8 cellular contexts compared by ENCODE assay signal in genomic region chr19:48752511-48753365, GRCh38. TPM values are rescaled to one million over a fixed set of nuclear protein-coding genes. Genes with fewer than 3 reads are reported as not detected.
DNase-seq lines count a peak whose midpoint lies in the region; ATAC-seq and TF ChIP-seq lines count a peak whose summit lies in the region.

Gene FUT1, minus strand, starts transcription at chr19:48752641. Its CDS starts 1,360 bp downstream, at chr19:48751281.

- H3K4me3 ChIP-seq in neuronal stem cell (ENCODE audit: low read length in 2 of 2): peak within 1 kb of the TSS; percentile 15 to 90

- peaks cover 26% of the 10 kb centered on the region for H3K27me3 Mint-ChIP-seq in activated T-helper 2 cell treated with anti-CD3 and anti-CD28 coated beads, Interferon-gamma antibody, Interleukin-2, Interleukin-4, amounts not matched to agents 10 μg/mL and 5 μg/mL and 100 μg/mL, durations not matched to agents 14 hours and 24 hours and 36 hours (ENCODE audit: low read depth)

- DNase-seq in NCI-H82 (lab: John Stamatoyannopoulos, UW): peak; percentile 70
- no peak for DNase-seq in NCI-H82 treated with DMSO at 0.1 percent for 48 hours (lab: John Stamatoyannopoulos, UW; ENCODE audit: unreplicated experiment)
- peak; percentile 82 for DNase-seq in NCI-H226
- DNase-seq in activated T-helper 2 cell treated with anti-CD3 and anti-CD28 coated beads, Interferon-gamma antibody, Interleukin-2, Interleukin-4, amounts not matched to agents 10 μg/mL and 5 μg/mL and 100 μg/mL, durations not matched to agents 14 hours and 24 hours and 36 hours (ENCODE audit: low spot score): no peak
- DNase-seq in foreskin keratinocyte: peak; percentile 90 to 96
- DNase-seq in neuronal stem cell (ENCODE audit: low spot score): no peak

- H3K14ac ChIP-seq in neuronal stem cell (ENCODE audit: low read length): peak within 1 kb of the TSS; percentile 90

- H2AK5ac ChIP-seq in neuronal stem cell (ENCODE audit: low read depth, low read length): peak within 1 kb of the TSS; percentile 74

- H2BK120ac ChIP-seq in neuronal stem cell (ENCODE audit: low read depth, low read length): no peak within 1 kb of the TSS

- peak within 1 kb of the TSS; percentile 90 for H3K23ac ChIP-seq in neuronal stem cell (ENCODE audit: low read depth, low read length, poor library complexity)

- no peaks in the 10 kb centered on the region for H3K36me3 ChIP-seq in neuronal stem cell (replicated peaks in 1 of 2; ENCODE audit: control insufficient read depth in 2 of 2, insufficient read depth in 2 of 2, low read length in 2 of 2)

- peak within 1 kb of the TSS; percentile 58 for H3K18ac ChIP-seq in neuronal stem cell (ENCODE audit: low read length)

- no CpG with 5 or more reads among the region's 73 CpGs for WGBS in neuronal stem cell (ENCODE audit: extremely low coverage in 2 of 2, insufficient read length in 2 of 2, insufficient replicate concordance in 1 of 2), 2 donors

- H3K4me1 ChIP-seq in foreskin keratinocyte (no peaks in the 10 kb centered on the region), neuronal stem cell (ENCODE audit: control insufficient read depth in 2 of 2, insufficient read depth in 1 of 2, low read depth in 1 of 2, low read length in 2 of 2) (peaks cover 6 to 8% of the 10 kb centered on the region in 2 donors)

- no peak within 1 kb of the TSS for H4K8ac ChIP-seq in neuronal stem cell (ENCODE audit: low read depth, low read length)

- peak within 1 kb of the TSS; percentile 82 for H2BK12ac ChIP-seq in neuronal stem cell (ENCODE audit: low read length)

- peaks cover 2% of the 10 kb centered on the region for H3K79me1 ChIP-seq in neuronal stem cell (ENCODE audit: low read depth, low read length)

- H3K27me3 ChIP-seq in foreskin keratinocyte (no peaks in the 10 kb centered on the region), neuronal stem cell (ENCODE audit: control insufficient read depth in 3 of 3, insufficient read depth in 3 of 3, low read depth in 1 of 3, low read length in 3 of 3) (peaks cover 0 to 76% (median 18%) of the 10 kb centered on the region in 3 experiments)

- TF ChIP-seq CTCF in foreskin keratinocyte (conservative IDR thresholded peaks at IDR 0.05): peak; percentile 36

- H3K27ac Mint-ChIP-seq in activated T-helper 2 cell treated with anti-CD3 and anti-CD28 coated beads, Interferon-gamma antibody, Interleukin-2, Interleukin-4, amounts not matched to agents 10 μg/mL and 5 μg/mL and 100 μg/mL, durations not matched to agents 14 hours and 24 hours and 36 hours: no peak within 1 kb of the TSS

- peak within 1 kb of the TSS; percentile 91 for H3K9ac ChIP-seq in neuronal stem cell (ENCODE audit: low read depth, low read length, poor library complexity)

- peak within 1 kb of the TSS; percentile 96 for H3K4me2 ChIP-seq in neuronal stem cell (ENCODE audit: insufficient read depth, low read length, poor library complexity, severe bottlenecking)

- ATAC-seq in foreskin keratinocyte (peak; percentile 88), GM19023 (IDR thresholded peaks at IDR 0.05; ENCODE audit: unreplicated experiment) (no peak), GM21423 (IDR thresholded peaks at IDR 0.05; ENCODE audit: unreplicated experiment) (no peak)

- no peak within 1 kb of the TSS for H4K91ac ChIP-seq in neuronal stem cell (ENCODE audit: low read depth, low read length, poor library complexity)

- intact Hi-C loops in activated T-helper 2 cell treated with anti-CD3 and anti-CD28 coated beads, Interferon-gamma antibody, Interleukin-2, Interleukin-4, amounts not matched to agents 10 μg/mL and 5 μg/mL and 100 μg/mL, durations not matched to agents 14 hours and 24 hours and 36 hours (cut with micrococcal nuclease): no loop called here

- H3K4me1 Mint-ChIP-seq in activated T-helper 2 cell treated with anti-CD3 and anti-CD28 coated beads, Interferon-gamma antibody, Interleukin-2, Interleukin-4, amounts not matched to agents 10 μg/mL and 5 μg/mL and 100 μg/mL, durations not matched to agents 14 hours and 24 hours and 36 hours (ENCODE audit: low read depth): peaks cover 10% of the 10 kb centered on the region

- H2AFZ ChIP-seq in neuronal stem cell (ENCODE audit: low read length): peak within 1 kb of the TSS; percentile 82

- H3K9me3 ChIP-seq in neuronal stem cell (replicated peaks in 1 of 2; ENCODE audit: control insufficient read depth in 2 of 2, insufficient read depth in 1 of 2, low read depth in 1 of 2, low read length in 2 of 2): peaks cover 0 to 9% of the 10 kb centered on the region in 2 donors

- H3K36me3 Mint-ChIP-seq in activated T-helper 2 cell treated with anti-CD3 and anti-CD28 coated beads, Interferon-gamma antibody, Interleukin-2, Interleukin-4, amounts not matched to agents 10 μg/mL and 5 μg/mL and 100 μg/mL, durations not matched to agents 14 hours and 24 hours and 36 hours (ENCODE audit: low read depth): no peaks in the 10 kb centered on the region

- peak within 1 kb of the TSS; percentile 71 for H2BK15ac ChIP-seq in neuronal stem cell (ENCODE audit: low read length)

- no peak within 1 kb of the TSS for H3K4ac ChIP-seq in neuronal stem cell (ENCODE audit: low read length)

- H3K9me3 Mint-ChIP-seq in activated T-helper 2 cell treated with anti-CD3 and anti-CD28 coated beads, Interferon-gamma antibody, Interleukin-2, Interleukin-4, amounts not matched to agents 10 μg/mL and 5 μg/mL and 100 μg/mL, durations not matched to agents 14 hours and 24 hours and 36 hours: no peaks in the 10 kb centered on the region

- H3K27ac ChIP-seq in foreskin keratinocyte (peak within 1 kb of the TSS; percentile 16), neuronal stem cell (replicated peaks; ENCODE audit: low read length) (no peak within 1 kb of the TSS)

- H3K4me3 Mint-ChIP-seq in activated T-helper 2 cell treated with anti-CD3 and anti-CD28 coated beads, Interferon-gamma antibody, Interleukin-2, Interleukin-4, amounts not matched to agents 10 μg/mL and 5 μg/mL and 100 μg/mL, durations not matched to agents 14 hours and 24 hours and 36 hours (ENCODE audit: low read depth): peak within 1 kb of the TSS; percentile 73

- H2BK5ac ChIP-seq in neuronal stem cell (ENCODE audit: low read length): no peak within 1 kb of the TSS

RNA-seq across cellular contexts. Expression of gene FUT1, which starts in this region (rescaled TPM):
- 0.27 and 0.64 TPM in 2 replicates for total RNA-seq in activated T-helper 2 cell treated with anti-CD3 and anti-CD28 coated beads, Interferon-gamma antibody, Interleukin-2, Interleukin-4, amounts not matched to agents 10 μg/mL and 5 μg/mL and 100 μg/mL, durations not matched to agents 14 hours and 24 hours and 36 hours
- 8.0 and 8.2 TPM in 2 replicates for total RNA-seq in foreskin keratinocyte
- polyA plus RNA-seq in foreskin keratinocyte: 3.9 and 4.0 TPM in 2 replicates
- 0.99 TPM for polyA plus RNA-seq in neuronal stem cell (2013, experiment 1 of 2)
- polyA plus RNA-seq in neuronal stem cell (2013, experiment 2 of 2): 1.0 TPM

Comparison
In these comparisons a context has a peak if more than half of its experiments do, and no peak if none do; other contexts are left out.
1. DNase-seq: peak in NCI-H82 (single experiment), NCI-H226 (single experiment) and foreskin keratinocyte (2 of 2); none in NCI-H82 treated with DMSO at 0.1 percent for 48 hours (single experiment), activated T-helper 2 cell treated with anti-CD3 and anti-CD28 coated beads, Interferon-gamma antibody, Interleukin-2, Interleukin-4, amounts not matched to agents 10 μg/mL and 5 μg/mL and 100 μg/mL, durations not matched to agents 14 hours and 24 hours and 36 hours (single experiment) and neuronal stem cell (single experiment).